19 cellular contexts compared by ENCODE assay signal in the genomic region with DNA sequence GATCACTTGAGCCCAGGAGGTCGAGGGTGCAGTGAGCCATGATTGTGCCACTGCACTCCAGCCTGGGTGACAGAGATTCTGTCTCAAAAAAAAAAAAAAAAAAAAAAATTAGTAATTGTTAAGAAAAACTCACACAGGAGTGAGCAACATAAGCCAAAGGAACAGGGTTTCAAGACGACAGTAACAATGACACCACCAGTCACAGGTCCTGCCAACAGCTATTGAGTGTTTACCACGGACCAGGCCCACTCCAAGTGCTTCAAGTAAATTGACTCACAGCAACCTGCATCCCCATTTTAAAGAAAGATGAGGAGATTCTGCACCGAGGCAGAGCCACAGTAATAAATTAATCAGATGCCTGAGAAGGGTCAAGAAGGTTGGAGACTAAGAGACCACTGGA.
"Had no signal": no experiment of that assay in that cellular context is flagged by ENCODE, and none has a peak within 500 bp of the region (broad histone marks: within the 10 kb centered on the region; RNA-seq: fewer than 3 reads in every experiment).

No MANE protein-coding gene starts in this region.

- H3K36me3 ChIP-seq: breast epithelium, thoracic aorta, upper lobe of right lung had no signal

- H3K4me3 ChIP-seq: breast epithelium, dorsolateral prefrontal cortex, lung, skin epidermis, thoracic aorta, upper lobe of right lung had no signal

- ATAC-seq: left colon; naive thymus-derived CD8-positive, alpha-beta T cell had no signal

- H3K27me3 ChIP-seq: breast epithelium, dorsolateral prefrontal cortex, upper lobe of right lung had no signal

- H3K27ac ChIP-seq: breast epithelium, upper lobe of right lung had no signal

- H3K9me3 ChIP-seq: breast epithelium, thoracic aorta, upper lobe of right lung had no signal

- FAIRE-seq: islet of Langerhans, TTC549 had no signal

- DNase-seq: activated CD4-positive, alpha-beta T cell treated with anti-CD3 and anti-CD28 coated beads, Interleukin-2, amount 50 U/mL, for 48 hours; activated T-cell treated with anti-CD3 and anti-CD28 coated beads, Interleukin-2, amount 50 U/mL, for 48 hours; anterior cingulate cortex; dorsolateral prefrontal cortex; endodermal cell; naive thymus-derived CD8-positive, alpha-beta T cell; posterior cingulate gyrus; stimulated activated CD4-positive, alpha-beta T cell treated with anti-CD3 and anti-CD28 coated beads, Interleukin-15, amount 100 ng/mL, for 24 hours; stimulated activated CD4-positive, alpha-beta T cell treated with anti-CD3 and anti-CD28 coated beads, Interleukin-4, amount 100 ng/mL, for 24 hours; stimulated activated CD8-positive, alpha-beta memory T cell treated with anti-CD3 and anti-CD28 coated beads, Interleukin-4, amount 100 ng/mL, for 48 hours; T-helper 2 cell; upper lobe of right lung had no signal

- H3K4me1 ChIP-seq: breast epithelium, upper lobe of right lung had no signal
